In the genomic region with DNA sequence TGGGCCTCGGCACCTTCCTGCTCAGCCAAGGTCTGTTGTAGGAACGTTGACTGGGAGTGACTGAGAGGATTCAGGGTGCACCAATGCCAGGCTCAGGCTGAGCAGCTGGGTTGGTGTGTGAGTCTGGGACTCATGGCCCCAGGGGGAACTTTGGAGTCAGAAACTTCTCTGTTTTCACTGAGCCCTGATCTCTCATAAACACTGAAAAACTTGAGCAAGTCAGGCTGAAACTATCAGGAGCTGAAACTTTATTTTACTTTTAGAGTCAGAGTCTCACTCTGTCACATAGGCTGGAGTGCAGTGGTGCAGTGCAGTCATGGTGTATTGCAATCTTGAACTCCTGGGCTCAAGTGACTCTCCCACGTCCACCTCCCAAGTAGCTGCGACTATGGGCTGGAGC, we compare ENCODE assay signal across 12 cellular contexts. TPM values are rescaled to one million over a fixed set of nuclear protein-coding genes. Genes with fewer than 3 reads are reported as not detected.
DNase-seq lines count a peak whose midpoint lies in the region; ATAC-seq and TF ChIP-seq lines count a peak whose summit lies in the region.
"Had no signal": no experiment of that assay in that cellular context is flagged by ENCODE, and none has a peak within 500 bp of the region (broad histone marks: within the 10 kb centered on the region; RNA-seq: fewer than 3 reads in every experiment).

No MANE protein-coding gene starts in this region.

- H3K27ac ChIP-seq in OCI-LY3 (ENCODE audit: low read length): peak overlapping the region; percentile 98

- no peaks in the 10 kb centered on the region for H3K27me3 ChIP-seq in OCI-LY3 (ENCODE audit: low read depth, low read length)

- TF ChIP-seq CTCF in HFFc6 (IDR thresholded peaks at IDR 0.05): no peak
- TF ChIP-seq CTCF in OCI-LY3 (IDR thresholded peaks at IDR 0.05; ENCODE audit: low read depth, low read length): no peak

- peaks cover under 1% of the 10 kb centered on the region; the same call in 1 of the 2 replicates for H4K20me1 ChIP-seq in OCI-LY3 (ENCODE audit: insufficient read depth, low read length)

- H3K9me3 Mint-ChIP-seq in activated CD4-positive, alpha-beta T cell treated with anti-CD3 and anti-CD28 coated beads for 36 hours (ENCODE audit: low read depth): no peaks in the 10 kb centered on the region
- H3K9me3 Mint-ChIP-seq in HFFc6: peaks cover 10% of the 10 kb centered on the region
- peaks cover 7% of the 10 kb centered on the region for H3K9me3 Mint-ChIP-seq in stimulated activated memory B cell treated with anti-CD40 and anti-IgM and Interleukin-4, amounts not matched to agents 10 μg/mL and 1 μg/mL and 100 μg/mL, for 72 hours

- POLR2A ChIA-PET in activated CD4-positive, alpha-beta T cell treated with anti-CD3 and anti-CD28 coated beads for 36 hours (lab: Charles Lee): interaction anchor here (1.2 kb wide), 1 partner anchor 12 kb away, joined by 3 read pairs; no protein-coding TSS in a partner anchor

- intact Hi-C loops in activated CD4-positive, alpha-beta T cell treated with anti-CD3 and anti-CD28 coated beads for 36 hours (cut with DNase I, micrococcal nuclease): loop anchor here in 1 of 2 experiments (10.0 kb wide), 3 partner anchors 489 to 1759 kb away; no protein-coding TSS in a partner anchor
- intact Hi-C loops in left colon (cut with DNase I, micrococcal nuclease): loop anchor here in 1 of 2 donors (10.0 kb wide), 1 partner anchor 199 kb away; no protein-coding TSS in a partner anchor

- peak; percentile 61 for ATAC-seq in activated CD4-positive, alpha-beta T cell treated with anti-CD3 and anti-CD28 coated beads for 36 hours
- ATAC-seq in stimulated activated memory B cell treated with anti-CD40 and anti-IgM and Interleukin-4, amounts not matched to agents 10 μg/mL and 1 μg/mL and 100 μg/mL, for 72 hours: peak; percentile 74
- ATAC-seq in left colon: no peak

- peak; percentile 24 for DNase-seq in activated CD4-positive, alpha-beta T cell treated with anti-CD3 and anti-CD28 coated beads for 36 hours
- DNase-seq in activated CD4-positive, alpha-beta T cell treated with anti-CD3 and anti-CD28 coated beads, Interleukin-2, amount 50 U/mL, for 1 hour: no peak
- DNase-seq in HFFc6: no peak
- DNase-seq in left colon: no peak
- DNase-seq in retina: no peak
- DNase-seq in NCI-H1436 treated with DMSO at 0.1 percent for 48 hours (lab: John Stamatoyannopoulos, UW): no peak
- DNase-seq: 8988T, kidney, NCI-H345, substantia nigra had no signal

- H3K36me3 ChIP-seq in OCI-LY3 (replicated peaks; ENCODE audit: low read depth, low read length): peaks cover 62% of the 10 kb centered on the region

- no peak overlapping the region for H2AFZ ChIP-seq in OCI-LY3 (ENCODE audit: low read depth, low read length)

- peak overlapping the region; percentile 88 for H3K9ac ChIP-seq in OCI-LY3 (ENCODE audit: low read length)

- H3K79me2 ChIP-seq in OCI-LY3 (ENCODE audit: low read length): peaks cover 85% of the 10 kb centered on the region

- no peak overlapping the region for H3K4me3 Mint-ChIP-seq in activated CD4-positive, alpha-beta T cell treated with anti-CD3 and anti-CD28 coated beads for 36 hours
- no peak overlapping the region for H3K4me3 Mint-ChIP-seq in HFFc6
- H3K4me3 Mint-ChIP-seq in stimulated activated memory B cell treated with anti-CD40 and anti-IgM and Interleukin-4, amounts not matched to agents 10 μg/mL and 1 μg/mL and 100 μg/mL, for 72 hours: peak overlapping the region; percentile 33

- CTCF ChIA-PET in activated CD4-positive, alpha-beta T cell treated with anti-CD3 and anti-CD28 coated beads for 36 hours (lab: Charles Lee): interaction anchor here (0.6 to 1.3 kb wide), 2 partner anchors 58 to 196 kb away, joined by 4 to 5 read pairs; no protein-coding TSS in a partner anchor

- peaks cover 53% of the 10 kb centered on the region for H3K4me1 Mint-ChIP-seq in activated CD4-positive, alpha-beta T cell treated with anti-CD3 and anti-CD28 coated beads for 36 hours
- H3K4me1 Mint-ChIP-seq in HFFc6 (ENCODE audit: low read depth): peaks cover 82% of the 10 kb centered on the region
- H3K4me1 Mint-ChIP-seq in stimulated activated memory B cell treated with anti-CD40 and anti-IgM and Interleukin-4, amounts not matched to agents 10 μg/mL and 1 μg/mL and 100 μg/mL, for 72 hours: peaks cover 93% of the 10 kb centered on the region

- peak overlapping the region; percentile 67 for H3K4me3 ChIP-seq in OCI-LY3 (ENCODE audit: low read length)

- peaks cover 97% of the 10 kb centered on the region for H3K4me1 ChIP-seq in OCI-LY3 (ENCODE audit: low read length)

- H3K9me3 ChIP-seq in OCI-LY3 (ENCODE audit: insufficient read depth, low read length): no peaks in the 10 kb centered on the region; the same call in 1 of the 2 replicates

- H3K27ac Mint-ChIP-seq in activated CD4-positive, alpha-beta T cell treated with anti-CD3 and anti-CD28 coated beads for 36 hours: no peak overlapping the region
- peak overlapping the region; percentile 17; the same call in 1 of the 2 replicates for H3K27ac Mint-ChIP-seq in HFFc6
- H3K27ac Mint-ChIP-seq in stimulated activated memory B cell treated with anti-CD40 and anti-IgM and Interleukin-4, amounts not matched to agents 10 μg/mL and 1 μg/mL and 100 μg/mL, for 72 hours: peak overlapping the region; percentile 94

- no peaks in the 10 kb centered on the region for H3K27me3 Mint-ChIP-seq in activated CD4-positive, alpha-beta T cell treated with anti-CD3 and anti-CD28 coated beads for 36 hours
- H3K27me3 Mint-ChIP-seq in HFFc6 (ENCODE audit: insufficient read depth): peaks cover 1% of the 10 kb centered on the region; the same call in 1 of the 2 replicates
- H3K27me3 Mint-ChIP-seq in stimulated activated memory B cell treated with anti-CD40 and anti-IgM and Interleukin-4, amounts not matched to agents 10 μg/mL and 1 μg/mL and 100 μg/mL, for 72 hours: no peaks in the 10 kb centered on the region

- peaks cover 29% of the 10 kb centered on the region for H3K36me3 Mint-ChIP-seq in activated CD4-positive, alpha-beta T cell treated with anti-CD3 and anti-CD28 coated beads for 36 hours (ENCODE audit: low read depth)
- peaks cover 43% of the 10 kb centered on the region for H3K36me3 Mint-ChIP-seq in HFFc6 (ENCODE audit: low read depth)
- peaks cover 60% of the 10 kb centered on the region for H3K36me3 Mint-ChIP-seq in stimulated activated memory B cell treated with anti-CD40 and anti-IgM and Interleukin-4, amounts not matched to agents 10 μg/mL and 1 μg/mL and 100 μg/mL, for 72 hours

- peak overlapping the region; percentile 83 for H3K4me2 ChIP-seq in OCI-LY3 (ENCODE audit: low read length)

RNA-seq across cellular contexts. Expression of a gene that starts 3.0 kb away (rescaled TPM):
- total RNA-seq in activated CD4-positive, alpha-beta T cell treated with anti-CD3 and anti-CD28 coated beads for 36 hours: 10 to 100 TPM; 22.4 to 23.6 TPM
- total RNA-seq in HFFc6 (2021; fragmentation: NEBNext Ultra II Directional; extraction: Animal tissue kit (Norgen Biotek cat#: 25700)): 10 to 100 TPM; 50.6 to 54.3 (median 52.3) TPM
- total RNA-seq in left colon: 10 to 100 TPM; 81.2 to 91.6 TPM
